11 cellular contexts compared by ENCODE assay signal in the genomic region with DNA sequence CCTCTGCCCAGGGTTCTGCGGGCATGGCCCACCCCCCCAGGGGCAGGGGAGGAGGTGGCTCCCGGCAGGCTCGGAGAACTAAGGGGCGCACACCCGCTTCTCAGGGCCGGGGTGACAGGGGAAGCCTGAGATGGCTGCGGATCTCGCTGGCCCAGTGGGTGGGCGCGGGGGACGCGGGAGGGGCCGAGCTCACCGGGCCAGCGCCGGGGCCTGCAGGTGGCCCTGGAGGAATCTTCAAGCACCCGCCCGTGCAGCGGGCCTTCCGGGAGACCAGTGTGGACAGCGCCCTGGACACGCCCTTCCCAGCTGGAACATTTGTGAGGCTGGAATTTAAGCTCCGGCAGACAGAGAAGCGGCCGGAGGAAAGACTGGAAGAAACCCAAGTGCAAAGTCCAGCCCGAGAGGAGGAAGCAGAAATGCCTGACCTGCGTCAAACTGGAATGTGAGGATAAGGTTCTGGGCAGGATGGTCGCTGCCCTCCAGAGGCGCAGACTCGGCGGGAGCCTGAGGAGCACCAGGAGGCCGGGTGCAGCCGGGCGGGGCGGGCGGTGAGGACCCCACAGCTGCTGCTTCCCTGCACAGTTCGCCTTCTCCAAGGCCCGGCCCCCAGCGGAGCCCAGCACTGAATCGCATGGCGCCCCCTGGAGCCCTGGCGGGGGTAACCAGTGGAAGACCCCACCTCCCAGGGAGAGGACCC. TPM values are rescaled to one million over a fixed set of nuclear protein-coding genes. Genes with fewer than 3 reads are reported as not detected.
DNase-seq lines count a peak whose midpoint lies in the region; ATAC-seq and TF ChIP-seq lines count a peak whose summit lies in the region.
"Not testable (repeated sequence)": the region's sequence is repeated elsewhere in the genome, so short reads cannot be mapped to it uniquely, and the experiment has no call there.
"Had no signal": no experiment of that assay in that cellular context is flagged by ENCODE, and none has a peak within 500 bp of the region (broad histone marks: within the 10 kb centered on the region; RNA-seq: fewer than 3 reads in every experiment).

No MANE protein-coding gene starts in this region.

- H3K9ac ChIP-seq in HUES64 (ENCODE audit: low read depth, low read length): not testable (repeated sequence)

- H3K4me1 Mint-ChIP-seq in brain; glutamatergic neuron (ENCODE audit: low read depth, unreplicated experiment); progenitor cell of endocrine pancreas (ENCODE audit: low read depth): not testable (repeated sequence)

- H3K27me3 Mint-ChIP-seq in brain (peaks cover 88% of the 10 kb centered on the region), glutamatergic neuron (ENCODE audit: unreplicated experiment) (peaks cover 12% of the 10 kb centered on the region), progenitor cell of endocrine pancreas (peaks cover 50% of the 10 kb centered on the region)

- not testable (repeated sequence) for TF ChIP-seq CTCF in BJ (IDR thresholded peaks at IDR 0.05; ENCODE audit: insufficient read depth, low read depth, low read length); tibial nerve (IDR thresholded peaks at IDR 0.05)
- TF ChIP-seq CTCF in VCaP (conservative IDR thresholded peaks at IDR 0.05) (peak; percentile 28; the same call in 1 of the 2 replicates), brain (conservative IDR thresholded peaks at IDR 0.05) (peak; percentile 31 to 70), glutamatergic neuron (IDR thresholded peaks at IDR 0.05; ENCODE audit: partially characterized antibody, unreplicated experiment) (peak; percentile 61), right lobe of liver (IDR thresholded peaks at IDR 0.05) (peak in 1 of 4 donors; percentile 19), progenitor cell of endocrine pancreas (IDR thresholded peaks at IDR 0.05; ENCODE audit: unreplicated experiment) (peak; percentile 69)

- POLR2A ChIA-PET in BJ (lab: Charles Lee): not testable (repeated sequence)

- H3K4me1 ChIP-seq in HUES64 (ENCODE audit: insufficient read depth, low read length); right lobe of liver: not testable (repeated sequence)
- H3K4me1 ChIP-seq in tibial nerve: peaks cover 0 to 12% (median 0%) of the 10 kb centered on the region in 4 donors

- not testable (repeated sequence) for TF ChIP-seq EP300 in tibial nerve (IDR thresholded peaks at IDR 0.05)

- not testable (repeated sequence) for H3K27ac ChIP-seq in HUES64 (ENCODE audit: low read depth, low read length); VCaP; right lobe of liver; tibial nerve

- peaks cover 0 to 11% (median 8%) of the 10 kb centered on the region in 5 experiments for H3K9me3 Mint-ChIP-seq in brain
- H3K9me3 Mint-ChIP-seq in glutamatergic neuron (ENCODE audit: unreplicated experiment); progenitor cell of endocrine pancreas (ENCODE audit: low read depth): not testable (repeated sequence)

- not testable (repeated sequence) for H3K9me3 ChIP-seq in HUES64 (ENCODE audit: insufficient read depth, low read depth, low read length); right lobe of liver
- peaks cover 0 to 19% (median 2%) of the 10 kb centered on the region in 4 donors for H3K9me3 ChIP-seq in tibial nerve

- not testable (repeated sequence) for ATAC-seq in right lobe of liver

- H3K36me3 ChIP-seq in BJ (ENCODE audit: control insufficient read depth, insufficient read depth, low read length); HUES64 (ENCODE audit: insufficient read depth, low read length); right lobe of liver; tibial nerve: not testable (repeated sequence)

- intact Hi-C loops in right lobe of liver (cut with DNase I): not testable (repeated sequence)

- not testable (repeated sequence) for TF ChIP-seq POLR2A in right lobe of liver (IDR thresholded peaks at IDR 0.05); tibial nerve (IDR thresholded peaks at IDR 0.05)

- H3K36me3 Mint-ChIP-seq in brain; glutamatergic neuron (ENCODE audit: unreplicated experiment); progenitor cell of endocrine pancreas (ENCODE audit: insufficient read depth): not testable (repeated sequence)

- H3K27me3 ChIP-seq in BJ (ENCODE audit: control insufficient read depth, insufficient read depth, low read length): not testable (repeated sequence)
- H3K27me3 ChIP-seq in HUES64 (ENCODE audit: insufficient read depth, low read length): peaks cover 69% of the 10 kb centered on the region
- H3K27me3 ChIP-seq in right lobe of liver: peaks cover 0 to 16% of the 10 kb centered on the region in 2 donors
- peaks cover 0 to 46% of the 10 kb centered on the region in 2 donors for H3K27me3 ChIP-seq in tibial nerve

- WGBS in HUES64: under 1% methylated on average over 42 of the region's 42 CpGs
- whole genome bisulfite sequencing in right lobe of liver (ENCODE audit: insufficient coverage, low coverage, low lambda C conversion rate, missing lambda C conversion rate): 1% methylated on average over 17 of the region's 42 CpGs
- 0 to 1% methylated on average over 22 to 26 of the region's 42 CpGs for WGBS in tibial nerve, 2 donors

- CTCF ChIA-PET in BJ (lab: Yijun Ruan, JAX): not testable (repeated sequence)

- H3K4me3 Mint-ChIP-seq in brain (peak overlapping the region; percentile 79 to 89 (median 86)), glutamatergic neuron (ENCODE audit: unreplicated experiment) (peak overlapping the region; percentile 92), progenitor cell of endocrine pancreas (ENCODE audit: low read depth) (peak overlapping the region; percentile 89)

- H3K4me3 ChIP-seq in BJ (ENCODE audit: low read depth, low read length): peak overlapping the region; percentile 10; the same call in 1 of the 2 replicates
- H3K4me3 ChIP-seq in HUES64 (ENCODE audit: low read length): peak overlapping the region; percentile 78
- H3K4me3 ChIP-seq in right lobe of liver: peak overlapping the region; percentile 35 to 44 (median 36)
- H3K4me3 ChIP-seq in tibial nerve: peak overlapping the region; percentile 3 to 47 (median 27)

- DNase-seq in BJ (ENCODE audit: low read depth); tibial nerve (ENCODE audit: low spot score in 2 of 2): not testable (repeated sequence)
- DNase-seq in glutamatergic neuron (peak; percentile 87), right lobe of liver (peak in 2 of 3 donors; percentile 25 to 47), progenitor cell of endocrine pancreas (ENCODE audit: low spot score, unreplicated experiment) (peak; percentile 62)

- H3K27ac Mint-ChIP-seq in brain; glutamatergic neuron (ENCODE audit: unreplicated experiment): not testable (repeated sequence)
- H3K27ac Mint-ChIP-seq in progenitor cell of endocrine pancreas: peak overlapping the region; percentile 67

RNA-seq across cellular contexts. Expression of gene FRG2C, which starts 5.6 kb away (rescaled TPM):
- polyA plus RNA-seq in BJ (2011; rRNA removed) (not detected in 2 replicates), brain (ENCODE audit: insufficient read depth, low read depth, low replicate concordance) (not detected)
- not detected in 2 replicates for polyA minus RNA-seq in BJ (2011; rRNA and poly(A)+ RNA removed)
- not detected for polyA plus RNA-seq in HUES64 (2013, experiment 1 of 2)
- not detected for polyA plus RNA-seq in HUES64 (2013, experiment 2 of 2)
- total RNA-seq in glutamatergic neuron (ENCODE audit: unreplicated experiment) (0.47 TPM), right lobe of liver (not detected), progenitor cell of endocrine pancreas (not detected in 2 replicates), tibial nerve (not detected)
- total RNA-seq: left lobe of liver, Right ventricle myocardium superior, skeletal muscle tissue had no signal

Comparison
In these comparisons a context has a peak if more than half of its experiments do, and no peak if none do; other contexts are left out.
1. H3K4me3 ChIP-seq: peak in every context shown above with its lines; median percentile 78 in HUES64; 36 in right lobe of liver; 27 in tibial nerve; 10 in BJ.